30 cellular contexts compared by ENCODE assay signal in genomic region chr17:6986676-6987075, GRCh38. TPM values are rescaled to one million over a fixed set of nuclear protein-coding genes. Genes with fewer than 3 reads are reported as not detected.
"Had no signal": no experiment of that assay in that cellular context is flagged by ENCODE, and none has a peak within 500 bp of the region (broad histone marks: within the 10 kb centered on the region; RNA-seq: fewer than 3 reads in every experiment).

No MANE protein-coding gene starts in this region.

- H3K4me3 ChIP-seq: ascending aorta, cardiac muscle cell had no signal

- FAIRE-seq: bronchial epithelial cell, TTC549 had no signal

- DNase-seq: activated B cell treated with CpG ODN at 0.5 μM for 24 hours; activated CD4-positive, alpha-beta memory T cell treated with anti-CD3 and anti-CD28 coated beads, Interleukin-2, amount 10 ng/mL, durations not matched to agents 7 days and 5 days; activated CD4-positive, alpha-beta T cell treated with anti-CD3 and anti-CD28 coated beads for 1 hour; activated CD4-positive, alpha-beta T cell treated with anti-CD3 and anti-CD28 coated beads for 36 hours; activated CD4-positive, alpha-beta T cell treated with anti-CD3 and anti-CD28 coated beads for 48 hours; activated CD4-positive, alpha-beta T cell treated with anti-CD3 and anti-CD28 coated beads, Interleukin-2, amount 10 ng/mL, durations not matched to agents 7 days and 5 days; activated CD4-positive, alpha-beta T cell treated with anti-CD3 and anti-CD28 coated beads, Interleukin-2, amount 50 U/mL, for 48 hours; activated CD8-positive, alpha-beta memory T cell treated with anti-CD3 and anti-CD28 coated beads, Interleukin-2, amount 10 ng/mL, durations not matched to agents 7 days and 5 days; activated CD8-positive, alpha-beta memory T cell treated with anti-CD3 and anti-CD28 coated beads, Interleukin-2, amount 50 U/mL, for 48 hours; activated CD8-positive, alpha-beta T cell treated with anti-CD3 and anti-CD28 coated beads, Interleukin-2, amount 10 ng/mL, durations not matched to agents 7 days and 5 days; activated effector memory CD4-positive, alpha-beta T cell treated with Interleukin-2 at 50 U/mL for 16 hours; activated gamma-delta T cell; activated naive CD4-positive, alpha-beta T cell treated with anti-CD3 and anti-CD28 coated beads, Interleukin-2, amount 10 ng/mL, durations not matched to agents 7 days and 5 days; activated naive CD4-positive, alpha-beta T cell treated with Interleukin-2 at 50 U/mL for 16 hours; activated naive CD8-positive, alpha-beta T cell treated with anti-CD3 and anti-CD28 coated beads, Interleukin-2, amount 10 ng/mL, durations not matched to agents 7 days and 5 days; activated naive CD8-positive, alpha-beta T cell treated with anti-CD3 and anti-CD28 coated beads, Interleukin-2, amount 50 U/mL, for 24 hours; activated T-cell treated with anti-CD3 and anti-CD28 coated beads, Interleukin-2, amount 50 U/mL, for 24 hours; activated T-cell treated with anti-CD3 and anti-CD28 coated beads, Interleukin-2, amount 50 U/mL, for 48 hours; amygdala; anterior cingulate cortex; caudate nucleus; T-helper 1 cell; T-helper 2 cell; T-helper 9 cell had no signal

- H3K27ac ChIP-seq: ascending aorta, cardiac muscle cell, VCaP had no signal

- ATAC-seq: activated CD4-positive, alpha-beta T cell treated with anti-CD3 and anti-CD28 coated beads for 36 hours; activated CD8-positive, alpha-beta memory T cell treated with anti-CD3 and anti-CD28 coated beads, Interleukin-2, amount 10 ng/mL, durations not matched to agents 7 days and 5 days; activated CD8-positive, alpha-beta T cell treated with anti-CD3 and anti-CD28 coated beads, Interleukin-2, amount 10 ng/mL, durations not matched to agents 7 days and 5 days; activated naive CD8-positive, alpha-beta T cell treated with anti-CD3 and anti-CD28 coated beads, Interleukin-2, amount 50 U/mL, for 24 hours had no signal

- H3K36me3 ChIP-seq: ascending aorta, cardiac muscle cell had no signal

- H3K27me3 ChIP-seq: ascending aorta, cardiac muscle cell had no signal

- H3K4me1 ChIP-seq: ascending aorta had no signal

- H3K9me3 ChIP-seq: ascending aorta had no signal

RNA-seq across cellular contexts. Expression of gene ALOX12, which starts 9.2 kb away (rescaled TPM):
- total RNA-seq: activated B cell treated with CpG ODN at 0.5 μM for 24 hours; activated CD4-positive, alpha-beta memory T cell treated with anti-CD3 and anti-CD28 coated beads, Interleukin-2, amount 10 ng/mL, durations not matched to agents 7 days and 5 days; activated CD4-positive, alpha-beta T cell treated with anti-CD3 and anti-CD28 coated beads for 36 hours; activated CD4-positive, alpha-beta T cell treated with anti-CD3 and anti-CD28 coated beads, Interleukin-2, amount 10 ng/mL, durations not matched to agents 7 days and 5 days; activated CD8-positive, alpha-beta memory T cell treated with anti-CD3 and anti-CD28 coated beads, Interleukin-2, amount 10 ng/mL, durations not matched to agents 7 days and 5 days; activated CD8-positive, alpha-beta T cell treated with anti-CD3 and anti-CD28 coated beads, Interleukin-2, amount 10 ng/mL, durations not matched to agents 7 days and 5 days; activated naive CD8-positive, alpha-beta T cell treated with anti-CD3 and anti-CD28 coated beads, Interleukin-2, amount 10 ng/mL, durations not matched to agents 7 days and 5 days; activated T-helper 2 cell treated with anti-CD3 and anti-CD28 coated beads, Interferon-gamma antibody, Interleukin-2, Interleukin-4, amounts not matched to agents 10 μg/mL and 5 μg/mL and 100 μg/mL, durations not matched to agents 14 hours and 24 hours and 36 hours; ascending aorta had no signal

RNA-seq across cellular contexts. Expression of gene BCL6B, which starts 36.2 kb away (rescaled TPM):
- total RNA-seq: bronchial epithelial cell had no signal
- polyA plus RNA-seq: cardiac muscle cell had no signal

RNA-seq across cellular contexts. Expression of gene SLC16A11, which starts 57.2 kb away (rescaled TPM):
- total RNA-seq: activated CD4-positive, alpha-beta T cell treated with anti-CD3 and anti-CD28 coated beads, Interleukin-2, amount 10 ng/mL, durations not matched to agents 7 days and 5 days; ascending aorta; bronchial epithelial cell had no signal
